Comparison of ENCODE assay signal across 15 cellular contexts in the genomic region with DNA sequence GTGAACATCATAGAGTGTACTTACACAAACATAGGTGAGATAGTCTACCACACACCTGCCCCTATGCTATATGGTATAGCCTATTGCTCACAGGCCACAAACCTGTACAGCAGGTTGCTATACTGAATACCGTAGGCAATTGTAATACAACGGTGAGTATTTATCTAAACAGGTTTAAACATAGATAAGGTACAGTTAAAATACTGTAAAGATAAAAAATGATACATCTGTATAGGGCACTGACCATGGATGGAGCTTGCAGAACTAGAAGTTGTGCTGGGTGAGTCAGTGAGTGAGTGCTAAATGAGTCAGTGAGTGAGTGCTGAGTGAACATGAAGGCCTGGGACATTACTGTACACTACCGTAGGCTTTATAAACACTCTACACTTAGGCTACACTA.
DNase-seq lines count a peak whose midpoint lies in the region; ATAC-seq and TF ChIP-seq lines count a peak whose summit lies in the region.
"Had no signal": no experiment of that assay in that cellular context is flagged by ENCODE, and none has a peak within 500 bp of the region (broad histone marks: within the 10 kb centered on the region; RNA-seq: fewer than 3 reads in every experiment).

No MANE protein-coding gene starts in this region.

- POLR2A ChIA-PET in AG04449 (lab: Yijun Ruan, JAX) = interaction anchor here (0.7 kb wide), 1 partner anchor 48 kb away, joined by 3 read pairs; no protein-coding TSS in a partner anchor

- H3K27me3 ChIP-seq in hepatocyte = no peaks in the 10 kb centered on the region
- H3K27me3 ChIP-seq in heart right ventricle = peaks cover 0 to 3% (median 0%) of the 10 kb centered on the region in 7 donors
- H3K27me3 ChIP-seq: pancreas had no signal

- no peak overlapping the region for H2AFZ ChIP-seq in hepatocyte

- H3K79me2 ChIP-seq in hepatocyte = no peaks in the 10 kb centered on the region

- H3K36me3 ChIP-seq in hepatocyte (replicated peaks; ENCODE audit: insufficient read depth, low read depth) (no peaks in the 10 kb centered on the region), heart right ventricle (no peaks in the 10 kb centered on the region)
- H3K36me3 ChIP-seq: pancreas had no signal

- H4K20me1 ChIP-seq in hepatocyte (ENCODE audit: insufficient read depth, poor library complexity, severe bottlenecking) = no peaks in the 10 kb centered on the region

- DNase-seq in AG04449 (ENCODE audit: low read depth, low spot score) (peak; percentile 63), HS-27A (ENCODE audit: low read depth) (peak; percentile 94), brain pericyte (ENCODE audit: low read depth, low spot score) (peak; percentile 47), hepatocyte (ENCODE audit: low spot score) (peak; percentile 44), heart right ventricle (no peak), NCI-H1092 treated with DMSO at 0.1 percent for 48 hours (lab: John Stamatoyannopoulos, UW) (no peak), retina (no peak)
- DNase-seq: activated CD4-positive, alpha-beta memory T cell treated with anti-CD3 and anti-CD28 coated beads, Interleukin-2, amount 10 ng/mL, durations not matched to agents 7 days and 5 days; activated naive CD4-positive, alpha-beta T cell treated with Interleukin-2 at 50 U/mL for 16 hours; DMS79 treated with DMSO at 0.1 percent for 48 hours; immature natural killer cell; KG1; NCI-H1694 treated with DMSO at 0.1 percent for 48 hours; pancreas had no signal

- H3K27ac ChIP-seq in hepatocyte (no peak overlapping the region), heart right ventricle (no peak overlapping the region)
- H3K27ac ChIP-seq: pancreas had no signal

- CTCF ChIA-PET in AG04449 (lab: Yijun Ruan, JAX) = interaction anchor here (1.0 kb wide), 1 partner anchor 12 kb away, joined by 4 read pairs; no protein-coding TSS in a partner anchor

- intact Hi-C loops in heart right ventricle (cut with DNase I) = no loop called here

- H3K4me3 ChIP-seq in AG04449 (ENCODE audit: low read depth, low read length) (no peak overlapping the region), hepatocyte (no peak overlapping the region), heart right ventricle (no peak overlapping the region)
- H3K4me3 ChIP-seq: pancreas had no signal

- no peak for ATAC-seq in heart right ventricle
- ATAC-seq in HG02623 (IDR thresholded peaks at IDR 0.05; ENCODE audit: unreplicated experiment) = no peak
- ATAC-seq: pancreas had no signal

- no peak overlapping the region for H3K4me2 ChIP-seq in hepatocyte

- H3K4me1 ChIP-seq in hepatocyte (ENCODE audit: insufficient read depth) (no peaks in the 10 kb centered on the region), heart right ventricle (no peaks in the 10 kb centered on the region)
- H3K4me1 ChIP-seq: pancreas had no signal

- no peak for TF ChIP-seq CTCF in AG04449 (IDR thresholded peaks at IDR 0.05; ENCODE audit: insufficient read depth, low read length, missing control alignments)
- TF ChIP-seq CTCF in hepatocyte (IDR thresholded peaks at IDR 0.05; ENCODE audit: poor library complexity) = no peak
- no peak for TF ChIP-seq CTCF in heart right ventricle (IDR thresholded peaks at IDR 0.05)

- WGBS in hepatocyte (ENCODE audit: low lambda C conversion rate, missing lambda C conversion rate) = 74% methylated on average over 3 of the region's 3 CpGs
- 91 to 93% methylated on average over 3 of the region's 3 CpGs for WGBS in heart right ventricle, 2 donors

- H3K9me3 ChIP-seq in hepatocyte (ENCODE audit: low read depth) = no peaks in the 10 kb centered on the region
- peaks cover 0 to 15% (median 0%) of the 10 kb centered on the region in 11 donors for H3K9me3 ChIP-seq in heart right ventricle
- H3K9me3 ChIP-seq: pancreas had no signal

- no peaks in the 10 kb centered on the region for H3K9me2 ChIP-seq in hepatocyte (replicated peaks; ENCODE audit: insufficient read depth)

Comparison
In these comparisons a context has a peak if more than half of its experiments do, and no peak if none do; other contexts are left out.
1. DNase-seq: peak in AG04449 (single experiment), HS-27A (single experiment), brain pericyte (single experiment) and hepatocyte (single experiment); none in heart right ventricle (0 of 2), NCI-H1092 treated with DMSO at 0.1 percent for 48 hours (single experiment) and retina (single experiment).